34 cellular contexts compared by ENCODE assay signal in genomic region chr7:156842740-156843140, GRCh38. TPM values are rescaled to one million over a fixed set of nuclear protein-coding genes. Genes with fewer than 3 reads are reported as not detected.
A peak's percentile ranks its signal among the peaks of the same experiment; 100 is the strongest.
DNase-seq lines count a peak whose midpoint lies in the region; ATAC-seq and TF ChIP-seq lines count a peak whose summit lies in the region.
"Had no signal": no experiment of that assay in that cellular context is flagged by ENCODE, and none has a peak within 500 bp of the region (broad histone marks: within the 10 kb centered on the region; RNA-seq: fewer than 3 reads in every experiment).

No MANE protein-coding gene starts in this region.

- H3K4me3 ChIP-seq in GM23338, result no peak overlapping the region
- H3K4me3 ChIP-seq in hepatocyte, result no peak overlapping the region
- H3K4me3 ChIP-seq: esophagus muscularis mucosa, stomach, uterus had no signal

- H3K27ac Mint-ChIP-seq in GM23338 (no peak overlapping the region), nephron progenitor cell (no peak overlapping the region)
- H3K27ac Mint-ChIP-seq: activated CD8-positive, alpha-beta memory T cell treated with anti-CD3 and anti-CD28 coated beads, Interleukin-2, amount 10 ng/mL, durations not matched to agents 7 days and 5 days; B cell; endodermal cell; T-helper 1 cell treated with Interleukin-12 subunit alpha and Interleukin-12 subunit beta and Interleukin-4 antibody, amounts not matched to agents 30 μg/mL and 1 μg/mL, for 36 hours had no signal

- H3K4me1 Mint-ChIP-seq in GM23338 (peaks cover 8% of the 10 kb centered on the region), nephron progenitor cell (peaks cover 10% of the 10 kb centered on the region)

- TF ChIP-seq CTCF in GM23338 (conservative IDR thresholded peaks at IDR 0.05; ENCODE audit: low read depth in 2 of 2) (no peak), hepatocyte (IDR thresholded peaks at IDR 0.05; ENCODE audit: poor library complexity) (no peak), nephron progenitor cell (IDR thresholded peaks at IDR 0.05) (no peak)

- no peaks in the 10 kb centered on the region for H3K4me1 ChIP-seq in GM23338 (ENCODE audit: insufficient read depth)
- H3K4me1 ChIP-seq in hepatocyte (ENCODE audit: insufficient read depth), result no peaks in the 10 kb centered on the region
- H3K4me1 ChIP-seq: uterus had no signal

- WGBS in hepatocyte (ENCODE audit: low lambda C conversion rate, missing lambda C conversion rate), result 66% methylated on average over 2 of the region's 2 CpGs

- H3K27me3 Mint-ChIP-seq in GM23338 (ENCODE audit: insufficient read depth, low read depth, poor library complexity) (peaks cover 7% of the 10 kb centered on the region), nephron progenitor cell (ENCODE audit: low read depth, poor library complexity) (no peaks in the 10 kb centered on the region)
- H3K27me3 Mint-ChIP-seq: activated CD8-positive, alpha-beta memory T cell treated with anti-CD3 and anti-CD28 coated beads, Interleukin-2, amount 10 ng/mL, durations not matched to agents 7 days and 5 days; B cell; central memory CD8-positive, alpha-beta T cell had no signal

- H3K9me2 ChIP-seq in GM23338 (ENCODE audit: insufficient read depth) (no peaks in the 10 kb centered on the region), hepatocyte (replicated peaks; ENCODE audit: insufficient read depth) (no peaks in the 10 kb centered on the region)

- DNase-seq in GM23338 (ENCODE audit: low spot score), result peak; percentile 20
- peak; percentile 44 for DNase-seq in OCI-M2 (lab: John Stamatoyannopoulos, UW; ENCODE audit: unreplicated experiment)
- DNase-seq in hepatocyte (ENCODE audit: low spot score), result no peak
- peak; percentile 12 for DNase-seq in nephron progenitor cell
- no peak for DNase-seq in NCI-H187 (lab: John Stamatoyannopoulos, UW)
- DNase-seq in NCI-H1417 (lab: John Stamatoyannopoulos, UW), result no peak
- DNase-seq in DMS153 (lab: John Stamatoyannopoulos, UW), result no peak
- DNase-seq: ACHN; activated CD4-positive, alpha-beta T cell treated with anti-CD3 and anti-CD28 coated beads, Interleukin-2, amount 50 U/mL, for 4 hours; activated CD8-positive, alpha-beta memory T cell treated with anti-CD3 and anti-CD28 coated beads, Interleukin-2, amount 10 ng/mL, durations not matched to agents 7 days and 5 days; activated T-cell treated with anti-CD3 and anti-CD28 coated beads, Interleukin-2, amount 50 U/mL, for 48 hours; dermis blood vessel endothelial cell; DMS79; endodermal cell; foreskin fibroblast; head of caudate nucleus; mesenchymal stem cell; NCI-H1694; NCI-H2171 treated with DMSO at 0.1 percent for 48 hours; NCI-H510A; RPMI8226; stimulated activated CD4-positive, alpha-beta T cell treated with anti-CD3 and anti-CD28 coated beads, Interleukin-12 subunit alpha, Interleukin-12 subunit beta, amount 100 ng/mL, for 4 hours; stimulated activated CD4-positive, alpha-beta T cell treated with anti-CD3 and anti-CD28 coated beads, Interleukin-2, amount 100 ng/mL, for 48 hours; stomach; uterus had no signal

- ATAC-seq in GM23338, result peak; percentile 70
- ATAC-seq: activated CD4-positive, CD25-positive, alpha-beta regulatory T cell treated with anti-CD3 and anti-CD28 coated beads, Interleukin-2, amount 50 U/mL, for 24 hours; activated CD8-positive, alpha-beta memory T cell treated with anti-CD3 and anti-CD28 coated beads, Interleukin-2, amount 10 ng/mL, durations not matched to agents 7 days and 5 days; HCT116; HepG2; left lobe of liver; sciatic nerve had no signal

- H3K9me3 ChIP-seq in hepatocyte (ENCODE audit: low read depth), result no peaks in the 10 kb centered on the region
- H3K9me3 ChIP-seq: esophagus muscularis mucosa, stomach, uterus had no signal

- H3K4me3 Mint-ChIP-seq in GM23338 (no peak overlapping the region), nephron progenitor cell (no peak overlapping the region)
- H3K4me3 Mint-ChIP-seq: activated CD8-positive, alpha-beta memory T cell treated with anti-CD3 and anti-CD28 coated beads, Interleukin-2, amount 10 ng/mL, durations not matched to agents 7 days and 5 days; B cell; central memory CD8-positive, alpha-beta T cell; endodermal cell; T-helper 1 cell treated with Interleukin-12 subunit alpha and Interleukin-12 subunit beta and Interleukin-4 antibody, amounts not matched to agents 30 μg/mL and 1 μg/mL, for 36 hours had no signal

- no peak overlapping the region for H3K4me2 ChIP-seq in GM23338
- peak overlapping the region; percentile 2 for H3K4me2 ChIP-seq in hepatocyte

- H3K36me3 Mint-ChIP-seq in GM23338 (ENCODE audit: low read depth) (no peaks in the 10 kb centered on the region; the same call in 2 of the 3 replicates), nephron progenitor cell (ENCODE audit: low read depth) (peaks cover 15% of the 10 kb centered on the region)

- H4K20me1 ChIP-seq in GM23338 (replicated peaks; ENCODE audit: insufficient read depth) (peaks cover 24% of the 10 kb centered on the region), hepatocyte (ENCODE audit: insufficient read depth, poor library complexity, severe bottlenecking) (no peaks in the 10 kb centered on the region)

- H3F3A ChIP-seq in GM23338 (replicated peaks; ENCODE audit: low read depth), result no peaks in the 10 kb centered on the region

- no peaks in the 10 kb centered on the region for H3K9me3 Mint-ChIP-seq in GM23338
- peaks cover 1% of the 10 kb centered on the region for H3K9me3 Mint-ChIP-seq in nephron progenitor cell
- H3K9me3 Mint-ChIP-seq: central memory CD8-positive, alpha-beta T cell; endodermal cell; T-helper 1 cell treated with Interleukin-12 subunit alpha and Interleukin-12 subunit beta and Interleukin-4 antibody, amounts not matched to agents 30 μg/mL and 1 μg/mL, for 36 hours had no signal

- no peak overlapping the region for H3K27ac ChIP-seq in GM23338 (ENCODE audit: low read depth)
- no peak overlapping the region for H3K27ac ChIP-seq in hepatocyte
- H3K27ac ChIP-seq: esophagus muscularis mucosa, uterus had no signal

- no peak overlapping the region for H2AFZ ChIP-seq in GM23338
- no peak overlapping the region for H2AFZ ChIP-seq in hepatocyte

- H3K79me2 ChIP-seq in GM23338 (replicated peaks; ENCODE audit: insufficient read depth), result peaks cover 94% of the 10 kb centered on the region
- peaks cover 85% of the 10 kb centered on the region for H3K79me2 ChIP-seq in hepatocyte

- H3K27me3 ChIP-seq in GM23338 (ENCODE audit: insufficient read depth), result no peaks in the 10 kb centered on the region
- H3K27me3 ChIP-seq in hepatocyte, result no peaks in the 10 kb centered on the region
- H3K27me3 ChIP-seq: esophagus muscularis mucosa, stomach, uterus had no signal

- no peaks in the 10 kb centered on the region for H3K36me3 ChIP-seq in GM23338 (ENCODE audit: insufficient read depth)
- H3K36me3 ChIP-seq in hepatocyte (replicated peaks; ENCODE audit: insufficient read depth, low read depth), result no peaks in the 10 kb centered on the region
- H3K36me3 ChIP-seq: esophagus muscularis mucosa, stomach, uterus had no signal

RNA-seq across cellular contexts. Expression of gene LMBR1, which starts 50.2 kb away (rescaled TPM):
- 69.1 and 90.1 TPM in 2 replicates for total RNA-seq in GM23338 (2014; rRNA removed; shearing (Covaris generic))
- polyA plus RNA-seq in GM23338 (2016; fragmentation: Nextera tagmentation; extraction: Ambion mirVana) (20.6 and 21.8 TPM in 2 replicates), hepatocyte (31.1 and 37.2 TPM in 2 replicates)
- total RNA-seq in hepatocyte, result 51.8 and 53.1 TPM in 2 replicates

Comparison
In these comparisons a context has a peak if more than half of its experiments do, and no peak if none do; other contexts are left out.
1. DNase-seq: peak in GM23338 (single experiment), OCI-M2 (single experiment) and nephron progenitor cell (single experiment); none in hepatocyte (single experiment), NCI-H187 (0 of 2), NCI-H1417 (0 of 3) and DMS153 (single experiment).